Comparison of ENCODE assay signal across 18 cellular contexts in the genomic region with DNA sequence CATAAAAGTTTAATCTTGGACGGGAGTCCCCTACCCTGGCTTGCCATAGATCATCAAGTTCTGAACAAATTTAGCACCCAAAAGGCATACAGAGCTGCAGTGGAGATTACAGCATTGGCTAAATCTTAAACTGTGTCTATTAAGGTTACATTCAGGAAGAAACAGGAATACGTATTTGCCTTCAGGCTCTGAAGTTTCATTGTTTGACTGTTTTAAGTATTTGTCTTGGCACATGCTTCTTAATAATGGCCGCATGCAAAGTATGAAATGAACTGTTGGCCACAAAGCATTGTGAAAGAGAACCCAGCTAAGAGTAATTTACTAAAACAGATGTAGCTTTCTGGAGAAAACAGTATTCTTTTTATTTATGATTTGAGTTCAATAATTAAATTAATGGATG.
DNase-seq lines count a peak whose midpoint lies in the region; ATAC-seq and TF ChIP-seq lines count a peak whose summit lies in the region.
"Had no signal": no experiment of that assay in that cellular context is flagged by ENCODE, and none has a peak within 500 bp of the region (broad histone marks: within the 10 kb centered on the region; RNA-seq: fewer than 3 reads in every experiment).

No MANE protein-coding gene starts in this region.

- POLR2A ChIA-PET in HEK293 (lab: Yijun Ruan, JAX), result no interaction called here

- DNase-seq in NCI-H774 (lab: John Stamatoyannopoulos, UW) (peak; percentile 55), dermis blood vessel endothelial cell (peak; percentile 41), prostate gland (ENCODE audit: low spot score) (peak; percentile 33), aorta (no peak), NCI-H146 treated with DMSO at 0.1 percent for 48 hours (lab: John Stamatoyannopoulos, UW; ENCODE audit: unreplicated experiment) (no peak), head of caudate nucleus (no peak)
- DNase-seq: activated CD4-positive, alpha-beta T cell treated with anti-CD3 and anti-CD28 coated beads, Interleukin-2, amount 10 ng/mL, durations not matched to agents 24 days and 14 days; activated naive CD8-positive, alpha-beta T cell treated with anti-CD3 and anti-CD28 coated beads for 36 hours; CD4-positive, CD25-positive, alpha-beta regulatory T cell; cerebellar nuclear complex; heart right ventricle; MG63; NCI-H2107; occipital lobe; stimulated activated naive CD8-positive, alpha-beta T cell treated with anti-CD3 and anti-CD28 coated beads, Interleukin-15, Interleukin-2, amounts not matched to agents 100 U/mL and 50 U/mL, for 24 hours; T1000 had no signal

- H3K27me3 ChIP-seq in prostate gland (replicated peaks; ENCODE audit: insufficient read depth) (no peaks in the 10 kb centered on the region), aorta (ENCODE audit: control insufficient read depth in 1 of 2, insufficient read depth in 2 of 2, low read length in 1 of 2) (no peaks in the 10 kb centered on the region)
- H3K27me3 ChIP-seq: MG63 had no signal

- H3K36me3 ChIP-seq in HEK293 (ENCODE audit: control insufficient read depth in 2 of 2, insufficient read depth in 1 of 2, low read length in 2 of 2) (no peaks in the 10 kb centered on the region), prostate gland (no peaks in the 10 kb centered on the region), aorta (ENCODE audit: control insufficient read depth in 1 of 2, insufficient read depth in 2 of 2, low read length in 1 of 2) (no peaks in the 10 kb centered on the region)
- H3K36me3 ChIP-seq: heart right ventricle, MG63 had no signal

- no peak for TF ChIP-seq CTCF in HEK293 (tag by site-specific recombination; IDR thresholded peaks at IDR 0.05)
- TF ChIP-seq CTCF in prostate gland (IDR thresholded peaks at IDR 0.05), result no peak

- no peak for ATAC-seq in aorta (ENCODE audit: low FRiP score)
- ATAC-seq in HG03025 (IDR thresholded peaks at IDR 0.05; ENCODE audit: low FRiP score, unreplicated experiment), result no peak
- ATAC-seq: heart right ventricle; stimulated activated naive CD8-positive, alpha-beta T cell treated with anti-CD3 and anti-CD28 coated beads, Interleukin-15, Interleukin-2, amounts not matched to agents 100 U/mL and 50 U/mL, for 24 hours had no signal

- intact Hi-C loops in prostate gland (cut with DNase I), result no loop called here
- intact Hi-C loops in aorta (cut with DNase I), result no loop called here
- intact Hi-C loops in head of caudate nucleus (cut with DNase I), result no loop called here

- H3K4me1 ChIP-seq in HEK293 (ENCODE audit: control insufficient read depth, insufficient read depth, low read length) (peaks cover 3% of the 10 kb centered on the region; the same call in 1 of the 2 replicates), prostate gland (replicated peaks) (no peaks in the 10 kb centered on the region), aorta (ENCODE audit: control insufficient read depth in 1 of 2, insufficient read depth in 2 of 2, low read length in 2 of 2) (no peaks in the 10 kb centered on the region)

- H3K9me3 ChIP-seq in HEK293 (ENCODE audit: control insufficient read depth, insufficient read depth, low read depth, low read length) (no peaks in the 10 kb centered on the region), prostate gland (no peaks in the 10 kb centered on the region), aorta (ENCODE audit: control insufficient read depth, low read length) (no peaks in the 10 kb centered on the region)
- H3K9me3 ChIP-seq: heart right ventricle, MG63 had no signal

- WGBS in prostate gland, result 14% methylated on average over 3 of the region's 3 CpGs
- WGBS in aorta, 2 donors, result 7 to 8% methylated on average over 3 of the region's 3 CpGs

- H3K27ac ChIP-seq in HEK293 (ENCODE audit: extremely low read depth, low read depth, low read length) (no peak overlapping the region), prostate gland (no peak overlapping the region), aorta (ENCODE audit: low read depth in 1 of 2, low read length in 2 of 2) (no peak overlapping the region)
- H3K27ac ChIP-seq: heart right ventricle had no signal

- CTCF ChIA-PET in HEK293 (lab: Yijun Ruan, JAX), result interaction anchor here (0.7 kb wide), 1 partner anchor 212 kb away, joined by 3 read pairs; no protein-coding TSS in a partner anchor

- TF ChIP-seq POLR2A in prostate gland (IDR thresholded peaks at IDR 0.05), result no peak

- H3K4me3 ChIP-seq in HEK293 (ENCODE audit: low read depth, low read length), result no peak overlapping the region
- no peak overlapping the region for H3K4me3 ChIP-seq in prostate gland
- H3K4me3 ChIP-seq in aorta (ENCODE audit: low read length in 2 of 2), result no peak overlapping the region
- H3K4me3 ChIP-seq: heart right ventricle, MG63 had no signal

TF ChIP-seq in HEK293, 187 proteins besides CTCF, POLR2A, EP300 and RAD21:
- TF ChIP-seq ZFP3 (tag by site-specific recombination; IDR thresholded peaks at IDR 0.05; ENCODE audit: low read depth), result no peak
- TF ChIP-seq ZNF660 (tag by site-specific recombination; IDR thresholded peaks at IDR 0.05), result no peak
- TF ChIP-seq ZNF366 (tag by site-specific recombination; conservative IDR thresholded peaks at IDR 0.05), result no peak
- no peak for TF ChIP-seq ZFP69B (tag by site-specific recombination; IDR thresholded peaks at IDR 0.05)
- TF ChIP-seq PRDM4 (tag by site-specific recombination; IDR thresholded peaks at IDR 0.05), result peak; percentile 47; the same call in 1 of the 2 replicates
- no peak for TF ChIP-seq ZNF830 (tag by site-specific recombination; IDR thresholded peaks at IDR 0.05; ENCODE audit: low read depth)
- no peak for TF ChIP-seq ZNF404 (tag by site-specific recombination; IDR thresholded peaks at IDR 0.05)
- 0 out of 2 replicates have a peak, but pooled peaks have one; percentile 17 for TF ChIP-seq ZSCAN30 (tag by site-specific recombination; IDR thresholded peaks at IDR 0.05)
- no peak for TF ChIP-seq ZNF701 (tag by site-specific recombination; IDR thresholded peaks at IDR 0.05)
- TF ChIP-seq GLIS2 (tag by site-specific recombination; IDR thresholded peaks at IDR 0.05), result no peak
- no peak for TF ChIP-seq ZNF26 (tag by site-specific recombination; IDR thresholded peaks at IDR 0.05)
- TF ChIP-seq ZNF488 (tag by site-specific recombination; IDR thresholded peaks at IDR 0.05), result no peak
- TF ChIP-seq, protein P1, sequence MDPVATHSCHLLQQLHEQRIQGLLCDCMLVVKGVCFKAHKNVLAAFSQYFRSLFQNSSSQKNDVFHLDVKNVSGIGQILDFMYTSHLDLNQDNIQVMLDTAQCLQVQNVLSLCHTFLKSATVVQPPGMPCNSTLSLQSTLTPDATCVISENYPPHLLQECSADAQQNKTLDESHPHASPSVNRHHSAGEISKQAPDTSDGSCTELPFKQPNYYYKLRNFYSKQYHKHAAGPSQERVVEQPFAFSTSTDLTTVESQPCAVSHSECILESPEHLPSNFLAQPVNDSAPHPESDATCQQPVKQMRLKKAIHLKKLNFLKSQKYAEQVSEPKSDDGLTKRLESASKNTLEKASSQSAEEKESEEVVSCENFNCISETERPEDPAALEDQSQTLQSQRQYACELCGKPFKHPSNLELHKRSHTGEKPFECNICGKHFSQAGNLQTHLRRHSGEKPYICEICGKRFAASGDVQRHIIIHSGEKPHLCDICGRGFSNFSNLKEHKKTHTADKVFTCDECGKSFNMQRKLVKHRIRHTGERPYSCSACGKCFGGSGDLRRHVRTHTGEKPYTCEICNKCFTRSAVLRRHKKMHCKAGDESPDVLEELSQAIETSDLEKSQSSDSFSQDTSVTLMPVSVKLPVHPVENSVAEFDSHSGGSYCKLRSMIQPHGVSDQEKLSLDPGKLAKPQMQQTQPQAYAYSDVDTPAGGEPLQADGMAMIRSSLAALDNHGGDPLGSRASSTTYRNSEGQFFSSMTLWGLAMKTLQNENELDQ (tag by site-specific recombination; IDR thresholded peaks at IDR 0.05; ENCODE audit: low read depth), result no peak
- TF ChIP-seq ZNF223 (tag by site-specific recombination; IDR thresholded peaks at IDR 0.05), result no peak
- TF ChIP-seq OSR2 (tag by site-specific recombination; IDR thresholded peaks at IDR 0.05), result no peak
TF ChIP-seq in HEK293: peak in this region for 2.

Comparison
In these comparisons a context has a peak if more than half of its experiments do, and no peak if none do; other contexts are left out.
1. DNase-seq: peak in NCI-H774 (single experiment), dermis blood vessel endothelial cell (single experiment) and prostate gland (single experiment); none in aorta (0 of 2), NCI-H146 treated with DMSO at 0.1 percent for 48 hours (single experiment) and head of caudate nucleus (0 of 42).